17 cellular contexts compared by ENCODE assay signal in genomic region chr2:177883177-177883576, GRCh38.
A peak's percentile ranks its signal among the peaks of the same experiment; 100 is the strongest.
DNase-seq lines count a peak whose midpoint lies in the region; ATAC-seq and TF ChIP-seq lines count a peak whose summit lies in the region.
"Had no signal": no experiment of that assay in that cellular context is flagged by ENCODE, and none has a peak within 500 bp of the region (broad histone marks: within the 10 kb centered on the region; RNA-seq: fewer than 3 reads in every experiment).

No MANE protein-coding gene starts in this region.

- H3K36me3 ChIP-seq in left ventricle myocardium inferior (no peaks in the 10 kb centered on the region), right lobe of liver (no peaks in the 10 kb centered on the region), skeletal muscle tissue (ENCODE audit: control insufficient read depth in 3 of 3, insufficient read depth in 3 of 3, low read length in 3 of 3) (no peaks in the 10 kb centered on the region)
- H3K36me3 ChIP-seq: HAP-1 had no signal

- POLR2A ChIA-PET in WTC11 (lab: Charles Lee) = no interaction called here

- ATAC-seq in left ventricle myocardium superior (no peak), right lobe of liver (no peak), WTC11 (no peak)

- H3K4me3 ChIP-seq in left ventricle myocardium inferior = no peak overlapping the region
- no peak overlapping the region for H3K4me3 ChIP-seq in right lobe of liver
- H3K4me3 ChIP-seq in skeletal muscle tissue (ENCODE audit: low read length in 3 of 3) = no peak overlapping the region
- H3K4me3 ChIP-seq: HAP-1 had no signal

- DNase-seq in left ventricle myocardium inferior (no peak), left ventricle myocardium superior (no peak), right lobe of liver (no peak), HFFc6 (no peak), WTC11 (ENCODE audit: low spot score) (no peak), Kasumi-1 (lab: John Stamatoyannopoulos, UW) (no peak)
- DNase-seq: 8988T; C1 segment of cervical spinal cord; Calu3; CD4-positive, alpha-beta memory T cell; COR-L47; DMS53; DMS79 treated with DMSO at 0.1 percent for 48 hours; GOT3 had no signal

- TF ChIP-seq POLR2A in right lobe of liver (IDR thresholded peaks at IDR 0.05) = no peak

- TF ChIP-seq CTCF in left ventricle myocardium inferior (IDR thresholded peaks at IDR 0.05; ENCODE audit: borderline replicate concordance) = no peak
- TF ChIP-seq CTCF in VCaP (conservative IDR thresholded peaks at IDR 0.05) = no peak
- no peak for TF ChIP-seq CTCF in right lobe of liver (IDR thresholded peaks at IDR 0.05)
- no peak for TF ChIP-seq CTCF in HFFc6 (IDR thresholded peaks at IDR 0.05)
- TF ChIP-seq CTCF in WTC11 (IDR thresholded peaks at IDR 0.05) = no peak

- CTCF ChIA-PET in WTC11 (lab: Charles Lee) = no interaction called here

- H3K9me3 ChIP-seq in left ventricle myocardium inferior (replicated peaks) = peaks cover 7% of the 10 kb centered on the region
- no peaks in the 10 kb centered on the region for H3K9me3 ChIP-seq in right lobe of liver
- no peaks in the 10 kb centered on the region for H3K9me3 ChIP-seq in skeletal muscle tissue (ENCODE audit: control insufficient read depth in 3 of 3, low read length in 3 of 3)
- H3K9me3 ChIP-seq: HAP-1 had no signal

- intact Hi-C loops in left ventricle myocardium inferior (cut with micrococcal nuclease) = no loop called here
- intact Hi-C loops in left ventricle myocardium superior (cut with micrococcal nuclease) = no loop called here
- intact Hi-C loops in right lobe of liver (cut with DNase I) = no loop called here

- H3K4me1 ChIP-seq in left ventricle myocardium inferior (peaks cover 30% of the 10 kb centered on the region), right lobe of liver (peaks cover 0 to 65% (median 19%) of the 10 kb centered on the region in 4 donors), skeletal muscle tissue (ENCODE audit: control insufficient read depth in 3 of 3, insufficient read depth in 3 of 3, low read length in 3 of 3) (peaks cover 20 to 25% (median 23%) of the 10 kb centered on the region in 3 donors)
- H3K4me1 ChIP-seq: HAP-1 had no signal

- H3K27ac Mint-ChIP-seq in HFFc6 = no peak overlapping the region
- no peak overlapping the region for H3K27ac Mint-ChIP-seq in WTC11
- H3K27ac Mint-ChIP-seq: CD4-positive, alpha-beta memory T cell had no signal

- H3K9me3 Mint-ChIP-seq in HFFc6 = no peaks in the 10 kb centered on the region; the same call in 1 of the 2 replicates
- peaks cover 18% of the 10 kb centered on the region for H3K9me3 Mint-ChIP-seq in WTC11

- peak overlapping the region; percentile 71 for H3K27ac ChIP-seq in left ventricle myocardium inferior (replicated peaks)
- peak overlapping the region; percentile 37 for H3K27ac ChIP-seq in VCaP
- peak overlapping the region in 2 of 3 donors; percentile 72 for H3K27ac ChIP-seq in right lobe of liver
- H3K27ac ChIP-seq in skeletal muscle tissue (ENCODE audit: low read depth, low read length) = peak overlapping the region; percentile 22

- WGBS in right lobe of liver (ENCODE audit: insufficient coverage, low coverage, low lambda C conversion rate, missing lambda C conversion rate) = 81% methylated on average over 2 of the region's 2 CpGs

- no peak overlapping the region for H3K9ac ChIP-seq in skeletal muscle tissue (ENCODE audit: low read depth in 1 of 3, low read length in 3 of 3)

- no peak overlapping the region for H3K4me3 Mint-ChIP-seq in HFFc6
- no peak overlapping the region for H3K4me3 Mint-ChIP-seq in WTC11
- H3K4me3 Mint-ChIP-seq: CD4-positive, alpha-beta memory T cell had no signal

- H3K27me3 ChIP-seq in left ventricle myocardium inferior (ENCODE audit: low read depth) (no peaks in the 10 kb centered on the region), right lobe of liver (no peaks in the 10 kb centered on the region), skeletal muscle tissue (ENCODE audit: control insufficient read depth in 3 of 3, insufficient read depth in 3 of 3, low read length in 3 of 3) (no peaks in the 10 kb centered on the region)

- H3K4me1 Mint-ChIP-seq in HFFc6 (ENCODE audit: low read depth) (peaks cover 9% of the 10 kb centered on the region; the same call in 1 of the 2 replicates), WTC11 (peaks cover 3% of the 10 kb centered on the region)
- H3K4me1 Mint-ChIP-seq: CD4-positive, alpha-beta memory T cell had no signal

- H3K27me3 Mint-ChIP-seq in HFFc6 (ENCODE audit: insufficient read depth) (peaks cover 4% of the 10 kb centered on the region; the same call in 1 of the 2 replicates), WTC11 (ENCODE audit: low read depth) (no peaks in the 10 kb centered on the region; the same call in 1 of the 2 replicates)

- no peaks in the 10 kb centered on the region for H3K36me3 Mint-ChIP-seq in HFFc6 (ENCODE audit: low read depth)
- H3K36me3 Mint-ChIP-seq in WTC11 = no peaks in the 10 kb centered on the region
- H3K36me3 Mint-ChIP-seq: CD4-positive, alpha-beta memory T cell had no signal

TF ChIP-seq in WTC11, 78 proteins besides CTCF, POLR2A, EP300 and RAD21:
- TF ChIP-seq TCF7 (CRISPR knock-in tag; IDR thresholded peaks at IDR 0.05; ENCODE audit: low read depth) (no peak), ZNF219 (CRISPR knock-in tag; IDR thresholded peaks at IDR 0.05; ENCODE audit: borderline replicate concordance) (no peak), E2F1 (CRISPR knock-in tag; IDR thresholded peaks at IDR 0.05) (no peak), NR2C2 (CRISPR knock-in tag; IDR thresholded peaks at IDR 0.05) (no peak), KAT7 (CRISPR knock-in tag; IDR thresholded peaks at IDR 0.05; ENCODE audit: borderline replicate concordance) (no peak), SOX15 (CRISPR knock-in tag; IDR thresholded peaks at IDR 0.05) (no peak), SP1 (CRISPR knock-in tag; conservative IDR thresholded peaks at IDR 0.05) (no peak)
TF ChIP-seq in WTC11: peak in this region for 0.

Comparison
In these comparisons a context has a peak if more than half of its experiments do, and no peak if none do; other contexts are left out.
1. H3K27ac ChIP-seq: peak in every context shown above with its lines; median percentile 72 in right lobe of liver; 71 in left ventricle myocardium inferior; 37 in VCaP; 22 in skeletal muscle tissue.